ENCODE assay signal across 12 cellular contexts in the genomic region with DNA sequence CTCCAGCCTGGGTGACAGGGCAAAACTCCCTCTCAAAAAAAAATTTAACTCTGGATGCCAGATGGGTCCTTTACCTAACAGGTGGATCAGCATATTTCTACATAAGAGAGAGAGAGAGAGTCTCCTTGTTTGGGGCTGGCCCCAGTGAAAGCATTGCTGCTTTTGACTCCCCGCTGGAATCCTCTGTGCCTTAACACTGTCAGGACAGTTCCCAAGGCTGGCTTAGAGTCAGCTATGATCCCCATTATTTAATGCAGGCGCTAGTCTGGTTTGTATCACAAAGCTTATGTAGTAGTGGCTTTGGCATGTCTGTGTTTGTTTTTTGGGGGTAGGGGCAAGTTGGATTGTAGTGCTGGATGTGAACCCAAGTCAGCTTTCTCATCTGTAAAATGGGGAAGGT. TPM values are rescaled to one million over a fixed set of nuclear protein-coding genes. Genes with fewer than 3 reads are reported as not detected.
DNase-seq lines count a peak whose midpoint lies in the region; ATAC-seq and TF ChIP-seq lines count a peak whose summit lies in the region.
"Had no signal": no experiment of that assay in that cellular context is flagged by ENCODE, and none has a peak within 500 bp of the region (broad histone marks: within the 10 kb centered on the region; RNA-seq: fewer than 3 reads in every experiment).

No MANE protein-coding gene starts in this region.

- no peaks in the 10 kb centered on the region for H3K36me3 ChIP-seq in muscle layer of colon (ENCODE audit: insufficient read depth, low read length)
- H3K36me3 ChIP-seq: neural progenitor cell had no signal

- peaks cover 32 to 34% of the 10 kb centered on the region in 2 donors for H3K36me3 Mint-ChIP-seq in CD14-positive monocyte
- H3K36me3 Mint-ChIP-seq in activated naive CD8-positive, alpha-beta T cell treated with anti-CD3 and anti-CD28 coated beads, Interleukin-2, amount 10 ng/mL, durations not matched to agents 7 days and 5 days = peaks cover 32% of the 10 kb centered on the region

- H3K4me3 ChIP-seq in muscle layer of colon (ENCODE audit: low read depth in 1 of 2, low read length in 2 of 2) = no peak overlapping the region
- H3K4me3 ChIP-seq: neural progenitor cell had no signal

- POLR2A ChIA-PET in activated naive CD8-positive, alpha-beta T cell treated with anti-CD3 and anti-CD28 coated beads, Interleukin-2, amount 10 ng/mL, durations not matched to agents 7 days and 5 days (lab: Charles Lee) = interaction anchor here (0.7 to 7.6 kb wide), 5 partner anchors 7 to 34 kb away, joined by 3 to 75 read pairs (median 11); no protein-coding TSS in a partner anchor

- H3K4me3 Mint-ChIP-seq in CD14-positive monocyte = no peak overlapping the region
- H3K4me3 Mint-ChIP-seq in activated naive CD8-positive, alpha-beta T cell treated with anti-CD3 and anti-CD28 coated beads, Interleukin-2, amount 10 ng/mL, durations not matched to agents 7 days and 5 days = peak overlapping the region; percentile 79
- H3K4me3 Mint-ChIP-seq: neural progenitor cell had no signal

- peak overlapping the region; percentile 97 to 100 (median 99) for H3K27ac Mint-ChIP-seq in CD14-positive monocyte
- H3K27ac Mint-ChIP-seq in activated naive CD8-positive, alpha-beta T cell treated with anti-CD3 and anti-CD28 coated beads, Interleukin-2, amount 10 ng/mL, durations not matched to agents 7 days and 5 days = peak overlapping the region; percentile 87
- H3K27ac Mint-ChIP-seq: neural progenitor cell had no signal

- H3K9me3 ChIP-seq in muscle layer of colon (ENCODE audit: low read length) = no peaks in the 10 kb centered on the region

- in situ Hi-C loops in ACHN (cut with HindIII; ENCODE audit: low pct_ligation_motif_present, low pct_unique_long_range_greater_than_20kb, low sequenced_read_pairs) = no loop called here

- H3K9me3 Mint-ChIP-seq in CD14-positive monocyte = peaks cover 0 to 2% (median 0%) of the 10 kb centered on the region in 7 donors
- H3K9me3 Mint-ChIP-seq in activated naive CD8-positive, alpha-beta T cell treated with anti-CD3 and anti-CD28 coated beads, Interleukin-2, amount 10 ng/mL, durations not matched to agents 7 days and 5 days = no peaks in the 10 kb centered on the region
- H3K9me3 Mint-ChIP-seq: neural progenitor cell had no signal

- intact Hi-C loops in CD14-positive monocyte (cut with micrococcal nuclease) = loop anchor here in 1 of 2 donors (1.0 to 10.0 kb wide), 3 partner anchors 8 to 151 kb away; a partner anchor contains a TSS

- peaks cover 53% of the 10 kb centered on the region for H3K4me1 ChIP-seq in muscle layer of colon (ENCODE audit: insufficient read depth, low read length)

- peak overlapping the region; percentile 54 for H3K27ac ChIP-seq in muscle layer of colon (ENCODE audit: low read depth, low read length)
- H3K27ac ChIP-seq: neural progenitor cell had no signal

- no peak for TF ChIP-seq CTCF in CD14-positive monocyte (IDR thresholded peaks at IDR 0.05)

- H3K27me3 Mint-ChIP-seq in CD14-positive monocyte (ENCODE audit: low read depth in 3 of 3) = no peaks in the 10 kb centered on the region
- H3K27me3 Mint-ChIP-seq in activated naive CD8-positive, alpha-beta T cell treated with anti-CD3 and anti-CD28 coated beads, Interleukin-2, amount 10 ng/mL, durations not matched to agents 7 days and 5 days = no peaks in the 10 kb centered on the region

- peak; percentile 4 for ATAC-seq in HG02852 (IDR thresholded peaks at IDR 0.05; ENCODE audit: unreplicated experiment)
- no peak for ATAC-seq in activated naive CD8-positive, alpha-beta T cell treated with anti-CD3 and anti-CD28 coated beads, Interleukin-2, amount 10 ng/mL, durations not matched to agents 7 days and 5 days (ENCODE audit: low read depth)
- no peak for ATAC-seq in GM18861 (IDR thresholded peaks at IDR 0.05; ENCODE audit: unreplicated experiment)

- no peak overlapping the region for H3K9ac ChIP-seq in muscle layer of colon (ENCODE audit: low read length)
- H3K9ac ChIP-seq: neural progenitor cell had no signal

- no peaks in the 10 kb centered on the region for H3K27me3 ChIP-seq in muscle layer of colon (ENCODE audit: control insufficient read depth in 1 of 2, insufficient read depth in 2 of 2, low read length in 2 of 2)
- H3K27me3 ChIP-seq: neural progenitor cell had no signal

- DNase-seq in CD14-positive monocyte (ENCODE audit: low spot score) (no peak), NCI-H748 treated with DMSO at 0.1 percent for 48 hours (lab: John Stamatoyannopoulos, UW) (no peak), activated gamma-delta T cell treated with Interleukin-2 at 50 U/mL for 16 hours (no peak), ACHN (no peak)
- DNase-seq in activated naive CD8-positive, alpha-beta T cell treated with anti-CD3 and anti-CD28 coated beads, Interleukin-2, amount 10 ng/mL, durations not matched to agents 7 days and 5 days = no peak
- DNase-seq: DMS153, NCI-H2081 treated with DMSO at 0.1 percent for 48 hours, substantia nigra had no signal

- H3K4me1 Mint-ChIP-seq in CD14-positive monocyte = peaks cover 85% of the 10 kb centered on the region
- H3K4me1 Mint-ChIP-seq in activated naive CD8-positive, alpha-beta T cell treated with anti-CD3 and anti-CD28 coated beads, Interleukin-2, amount 10 ng/mL, durations not matched to agents 7 days and 5 days = peaks cover 89% of the 10 kb centered on the region

RNA-seq across cellular contexts. Expression of a gene that starts 9.4 kb away (rescaled TPM):
- polyA plus RNA-seq in CD14-positive monocyte = 10 to 100 TPM; 13.7 to 20.7 TPM
- total RNA-seq in activated naive CD8-positive, alpha-beta T cell treated with anti-CD3 and anti-CD28 coated beads, Interleukin-2, amount 10 ng/mL, durations not matched to agents 7 days and 5 days = 100 to 1,000 TPM; 147 to 159 TPM
